In the genomic region with DNA sequence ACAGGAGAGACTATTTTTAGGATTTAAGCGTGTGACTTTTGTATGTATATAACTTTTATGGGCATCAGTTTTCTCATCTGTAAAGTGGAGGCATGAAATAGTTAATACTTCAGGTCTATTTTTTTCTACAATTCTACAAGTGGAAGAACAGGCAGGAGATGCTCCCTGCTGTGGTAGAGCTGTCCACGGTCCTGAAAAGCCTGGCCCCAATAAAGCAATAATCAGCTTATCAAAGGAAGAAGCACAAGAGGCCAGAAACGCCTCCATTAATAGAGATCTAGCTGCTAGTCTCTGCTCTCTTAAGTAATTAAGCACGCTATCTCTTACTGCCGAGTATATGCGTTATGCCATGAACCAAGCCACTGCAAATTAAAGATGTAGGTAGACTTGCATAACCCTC, we compare ENCODE assay signal across 8 cellular contexts. TPM values are rescaled to one million over a fixed set of nuclear protein-coding genes. Genes with fewer than 3 reads are reported as not detected.
A peak's percentile ranks its signal among the peaks of the same experiment; 100 is the strongest.
DNase-seq lines count a peak whose midpoint lies in the region; ATAC-seq, FAIRE-seq and TF ChIP-seq lines count a peak whose summit lies in the region.
"Had no signal": no experiment of that assay in that cellular context is flagged by ENCODE, and none has a peak within 500 bp of the region (broad histone marks: within the 10 kb centered on the region; RNA-seq: fewer than 3 reads in every experiment).

No MANE protein-coding gene starts in this region.

- peaks cover 2% of the 10 kb centered on the region; the same call in 1 of the 2 replicates for H3K27me3 Mint-ChIP-seq in H9 (ENCODE audit: low read depth)

- H3K27ac Mint-ChIP-seq in H9 = no peak overlapping the region

- no peak overlapping the region for H3K4me2 ChIP-seq in H9 (ENCODE audit: insufficient read depth, insufficient read length, low read length)

- no peaks in the 10 kb centered on the region for H3K36me3 Mint-ChIP-seq in H9 (ENCODE audit: insufficient read depth in 1 of 3, low read depth in 3 of 3)

- H2BK15ac ChIP-seq in H9 (ENCODE audit: low read depth, low read length) = no peak overlapping the region

- TF ChIP-seq CTCF in H9 (conservative IDR thresholded peaks at IDR 0.05) = no peak
- TF ChIP-seq CTCF in BE2C (IDR thresholded peaks at IDR 0.05; ENCODE audit: low read depth, low read length) = no peak

- H4K5ac ChIP-seq in H9 (ENCODE audit: insufficient read length, low read depth, low read length) = no peak overlapping the region

- H2BK120ac ChIP-seq in H9 (ENCODE audit: low read depth, low read length, poor library complexity, severe bottlenecking) = no peak overlapping the region

- no peak overlapping the region for H3K14ac ChIP-seq in H9 (ENCODE audit: insufficient read depth, low read length)

- H2AFZ ChIP-seq in H9 (ENCODE audit: low read length) = no peak overlapping the region

- no peak overlapping the region for H2AK5ac ChIP-seq in H9 (ENCODE audit: insufficient read length, low read length)

- H3K9me3 ChIP-seq in H9 (ENCODE audit: control insufficient read depth, low read depth, low read length) (no peaks in the 10 kb centered on the region), small intestine (ENCODE audit: control insufficient read depth, low read depth) (no peaks in the 10 kb centered on the region), BE2C (no peaks in the 10 kb centered on the region)

- no peaks in the 10 kb centered on the region for H3K79me1 ChIP-seq in H9 (ENCODE audit: insufficient read depth, low read depth, low read length, poor library complexity, severe bottlenecking)

- no peak overlapping the region for H2BK20ac ChIP-seq in H9 (ENCODE audit: low read depth, low read length, poor library complexity, severe bottlenecking)

- H2BK12ac ChIP-seq in H9 (ENCODE audit: insufficient read length, low read depth, low read length) = no peak overlapping the region

- H3K4me1 ChIP-seq in H9 (ENCODE audit: insufficient read depth, low read length) (no peaks in the 10 kb centered on the region; the same call in 1 of the 2 replicates), small intestine (ENCODE audit: control insufficient read depth in 2 of 2, insufficient read depth in 1 of 2, low read depth in 1 of 2, low read length in 1 of 2) (no peaks in the 10 kb centered on the region), BE2C (no peaks in the 10 kb centered on the region)

- H3K18ac ChIP-seq in H9 (ENCODE audit: insufficient read length, low read depth, low read length) = no peak overlapping the region

- H3K4ac ChIP-seq in H9 (ENCODE audit: low read depth, low read length) = no peak overlapping the region

- no peak overlapping the region for H3K9ac ChIP-seq in H9 (ENCODE audit: extremely low read depth, insufficient read length, low read length)

- ATAC-seq in HG03565 (IDR thresholded peaks at IDR 0.05; ENCODE audit: unreplicated experiment) (no peak), GM18907 (IDR thresholded peaks at IDR 0.05; ENCODE audit: unreplicated experiment) (no peak)

- H4K20me1 ChIP-seq in H9 (ENCODE audit: control insufficient read depth, insufficient read depth, insufficient read length) = no peaks in the 10 kb centered on the region

- no peak overlapping the region for H3K4me3 Mint-ChIP-seq in H9

- H3K27me3 ChIP-seq in H9 (ENCODE audit: insufficient read depth, low read length) = no peaks in the 10 kb centered on the region
- H3K27me3 ChIP-seq in small intestine (ENCODE audit: control insufficient read depth in 2 of 2, insufficient read depth in 2 of 2, low read length in 2 of 2) = no peaks in the 10 kb centered on the region
- H3K27me3 ChIP-seq in BE2C = 0 out of 2 replicates have a peak, but pooled peaks cover 3% of the 10 kb centered on the region

- H3K56ac ChIP-seq in H9 (ENCODE audit: insufficient read length, low read depth, low read length) = no peak overlapping the region

- no peak overlapping the region for H2BK5ac ChIP-seq in H9 (ENCODE audit: insufficient read length, low read length)

- H3K4me3 ChIP-seq in small intestine (ENCODE audit: low read depth in 1 of 2, low read length in 2 of 2) (no peak overlapping the region), BE2C (ENCODE audit: low read depth, low read length) (no peak overlapping the region)

- H3K79me2 ChIP-seq in H9 (ENCODE audit: insufficient read depth, low read length) = no peaks in the 10 kb centered on the region

- H4K8ac ChIP-seq in H9 (replicated peaks; ENCODE audit: insufficient read length, low read depth, low read length) = no peak overlapping the region

- H3K36me3 ChIP-seq in small intestine (ENCODE audit: control insufficient read depth in 2 of 2, insufficient read depth in 2 of 2, low read length in 2 of 2) = no peaks in the 10 kb centered on the region
- no peaks in the 10 kb centered on the region for H3K36me3 ChIP-seq in BE2C

- H3K9me3 Mint-ChIP-seq in H9 = no peaks in the 10 kb centered on the region; a peak in 2 of 5 replicates

- DNase-seq in H9 (peak; percentile 67), NOMO-1 treated with DMSO at 0.1 percent for 48 hours (lab: John Stamatoyannopoulos, UW; ENCODE audit: unreplicated experiment) (peak; percentile 26), epidermal melanocyte (ENCODE audit: insufficient read length, low spot score) (peak; percentile 48), small intestine (peak; percentile 9), BE2C (no peak)

- H3K4me1 Mint-ChIP-seq in H9 = peaks cover 15 to 32% of the 10 kb centered on the region in 2 experiments

- H3K27ac ChIP-seq in H9 (ENCODE audit: insufficient read length, low read depth, low read length) (no peak overlapping the region), small intestine (ENCODE audit: low read depth in 1 of 2, low read length in 1 of 2) (no peak overlapping the region)

- no peak overlapping the region for H4K91ac ChIP-seq in H9 (ENCODE audit: insufficient read length, low read depth, low read length)

- no peak overlapping the region for H3K23ac ChIP-seq in H9 (ENCODE audit: insufficient read length, low read depth, low read length)

- no peaks in the 10 kb centered on the region for H3K23me2 ChIP-seq in H9 (ENCODE audit: insufficient read length, low read depth, low read length, poor library complexity, severe bottlenecking)

- H3T11ph ChIP-seq in H9 (ENCODE audit: low read length) = no peak overlapping the region

- WGBS in H9 (ENCODE audit: extremely low coverage, insufficient read length, low lambda C conversion rate) = no CpG with 5 or more reads among the region's 6 CpGs
- WGBS in small intestine, 3 donors = 18 to 34% (median 30%) methylated on average over 6 of the region's 6 CpGs

- no peak for FAIRE-seq in small intestine (lab: Jason Lieb, UNC)
- FAIRE-seq: keratinocyte had no signal

RNA-seq across cellular contexts. Expression of a gene that starts 28.0 kb away (rescaled TPM):
- 20.7 and 22.2 TPM in 2 replicates for total RNA-seq in H9 (2021)
- polyA plus RNA-seq in small intestine = 1 to 10 TPM in 1 of 3 donors, under 1 TPM in 2; 0.22 to 3.6 (median 0.81) TPM
- 1.7 TPM for polyA plus RNA-seq in BE2C (2012; ENCODE audit: insufficient read depth, insufficient read length, low read depth)
